30 cellular contexts compared by ENCODE assay signal in the genomic region with DNA sequence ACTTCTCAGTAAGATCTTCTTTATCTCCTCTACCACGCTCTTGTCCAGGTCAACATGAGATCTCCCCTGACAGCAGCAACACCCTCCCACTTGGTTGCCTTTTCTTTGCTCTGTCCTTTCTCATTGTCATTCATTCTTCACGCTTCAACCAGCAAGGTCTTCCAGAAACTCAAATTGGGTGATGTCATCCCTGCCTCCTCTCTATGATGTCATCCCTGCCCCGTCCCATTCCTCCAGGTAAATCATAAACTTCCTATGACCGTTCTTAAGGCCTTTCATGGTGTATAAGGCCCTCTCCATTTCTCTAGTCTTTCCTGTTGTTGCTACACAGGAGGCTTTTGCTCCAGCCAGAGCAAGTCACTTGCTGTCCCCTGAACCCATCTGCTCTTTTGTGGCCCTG. TPM values are rescaled to one million over a fixed set of nuclear protein-coding genes. Genes with fewer than 3 reads are reported as not detected.
"Had no signal": no experiment of that assay in that cellular context is flagged by ENCODE, and none has a peak within 500 bp of the region (broad histone marks: within the 10 kb centered on the region; RNA-seq: fewer than 3 reads in every experiment).

No MANE protein-coding gene starts in this region.

- H3K9me3 ChIP-seq: ovary, psoas muscle, spleen, suprapubic skin, testis, tibial artery, transverse colon, upper lobe of left lung, vagina had no signal

- H3K27me3 ChIP-seq: neural progenitor cell, ovary, testis, tibial artery, transverse colon, upper lobe of left lung, vagina had no signal

- H3K4me3 ChIP-seq: neural progenitor cell, ovary, psoas muscle, skin epidermis, smooth muscle cell, spleen, suprapubic skin, testis, tibial artery, transverse colon, upper lobe of left lung, vagina had no signal

- H3K27ac ChIP-seq: neural progenitor cell, ovary, parathyroid adenoma, psoas muscle, skin epidermis, spleen, suprapubic skin, testis, tibial artery, transverse colon, upper lobe of left lung, vagina had no signal

- H3K36me3 ChIP-seq: neural progenitor cell, ovary, spleen, suprapubic skin, tibial artery, transverse colon, upper lobe of left lung, vagina had no signal

- H2AFZ ChIP-seq: neural progenitor cell, parathyroid adenoma had no signal

- H3K4me2 ChIP-seq: neural progenitor cell, smooth muscle cell had no signal

- ATAC-seq: natural killer cell; psoas muscle; right cardiac atrium; sciatic nerve; stimulated activated memory B cell treated with anti-CD40 and anti-IgM and Interleukin-4, amounts not matched to agents 10 μg/mL and 1 μg/mL and 100 μg/mL, for 72 hours; stimulated activated naive CD8-positive, alpha-beta T cell treated with anti-CD3 and anti-CD28 coated beads, Interleukin-15, amount 100 ng/mL, for 72 hours; stimulated activated naive CD8-positive, alpha-beta T cell treated with anti-CD3 and anti-CD28 coated beads, Interleukin-15, Interleukin-2, amounts not matched to agents 100 U/mL and 50 U/mL, for 24 hours had no signal

- H3K4me1 ChIP-seq: neural progenitor cell, psoas muscle, spleen, suprapubic skin, testis, transverse colon, upper lobe of left lung, vagina had no signal

- DNase-seq: natural killer cell; occipital lobe; ovary; posterior cingulate gyrus; psoas muscle; right cardiac atrium; spleen; stimulated activated CD4-positive, alpha-beta T cell treated with anti-CD3 and anti-CD28 coated beads, Interleukin-12 subunit alpha, Interleukin-12 subunit beta, amount 100 ng/mL, for 4 hours; stimulated activated CD4-positive, alpha-beta T cell treated with anti-CD3 and anti-CD28 coated beads, Interleukin-1b, Interleukin-23, amount 100 ng/mL, for 48 hours; stimulated activated CD4-positive, alpha-beta T cell treated with anti-CD3 and anti-CD28 coated beads, Interleukin-4, amount 100 ng/mL, for 1 hour; stimulated activated CD4-positive, alpha-beta T cell treated with anti-CD3 and anti-CD28 coated beads, Interleukin-4, amount 100 ng/mL, for 4 hours; stimulated activated CD8-positive, alpha-beta memory T cell treated with anti-CD3 and anti-CD28 coated beads, Interleukin-4, amount 100 ng/mL, for 48 hours; stimulated activated naive CD4-positive, alpha-beta T cell; stimulated activated naive CD8-positive, alpha-beta T cell treated with anti-CD3 and anti-CD28 coated beads, Interleukin-15, amount 100 ng/mL, for 72 hours; stimulated activated naive CD8-positive, alpha-beta T cell treated with anti-CD3 and anti-CD28 coated beads, Interleukin-15, Interleukin-2, amounts not matched to agents 100 U/mL and 50 U/mL, for 24 hours; substantia nigra; testis; tibial artery; transverse colon; upper lobe of left lung had no signal

- H3K79me2 ChIP-seq: parathyroid adenoma had no signal

RNA-seq across cellular contexts. Expression of a gene that starts 17.7 kb away (rescaled TPM):
- total RNA-seq: natural killer cell, osteoblast, psoas muscle, right cardiac atrium, sciatic nerve, smooth muscle cell, suprapubic skin, transverse colon, ureter, vagina had no signal
